In genomic region chr1:1419812-1420653, GRCh38 we compare ENCODE assay signal across 8 cellular contexts. TPM values are rescaled to one million over a fixed set of nuclear protein-coding genes. Genes with fewer than 3 reads are reported as not detected.
DNase-seq lines count a peak whose midpoint lies in the region; ATAC-seq and TF ChIP-seq lines count a peak whose summit lies in the region.

No MANE protein-coding gene starts in this region.

- no TSS peak for BruUV-seq in Calu3 (replicated peaks; lab: Mats Ljungman, UMichigan)

- H3K27ac Mint-ChIP-seq in Calu3 (ENCODE audit: unreplicated experiment) (no peak overlapping the region), activated B cell treated with CpG ODN at 0.5 μM for 24 hours (no peak overlapping the region), progenitor cell of endocrine pancreas (no peak overlapping the region)

- POLR2A ChIA-PET in activated B cell treated with CpG ODN at 0.5 μM for 24 hours (lab: Charles Lee) = no interaction called here

- H3K9me3 Mint-ChIP-seq in Calu3 (ENCODE audit: low read depth, unreplicated experiment) = no peaks in the 10 kb centered on the region
- H3K9me3 Mint-ChIP-seq in activated B cell treated with CpG ODN at 0.5 μM for 24 hours = no peaks in the 10 kb centered on the region
- no peaks in the 10 kb centered on the region for H3K9me3 Mint-ChIP-seq in progenitor cell of endocrine pancreas (ENCODE audit: low read depth)

- H3K4me3 Mint-ChIP-seq in Calu3 (ENCODE audit: low read depth, unreplicated experiment) (peak overlapping the region; percentile 47), activated B cell treated with CpG ODN at 0.5 μM for 24 hours (no peak overlapping the region), progenitor cell of endocrine pancreas (ENCODE audit: low read depth) (peak overlapping the region; percentile 19)

- DNase-seq in Calu3 (no peak), activated B cell treated with CpG ODN at 0.5 μM for 24 hours (no peak), left cardiac atrium (no peak), progenitor cell of endocrine pancreas (ENCODE audit: low spot score, unreplicated experiment) (no peak), NOMO-1 treated with DMSO at 0.1 percent for 48 hours (lab: John Stamatoyannopoulos, UW; ENCODE audit: unreplicated experiment) (no peak), HAP-1 (ENCODE audit: low spot score in 2 of 2) (no peak)
- DNase-seq in stimulated activated CD4-positive, alpha-beta T cell treated with anti-CD3 and anti-CD28 coated beads, Interleukin-2, amount 100 ng/mL, for 24 hours = no peak

- H3K4me3 ChIP-seq in HAP-1 = no peak overlapping the region

- no peaks in the 10 kb centered on the region for H3K36me3 ChIP-seq in HAP-1 (replicated peaks)

- H3K27me3 ChIP-seq in HAP-1 (ENCODE audit: low read depth) = no peaks in the 10 kb centered on the region

- intact Hi-C loops in Calu3 (cut with micrococcal nuclease; ENCODE audit: unreplicated experiment) = no loop called here
- intact Hi-C loops in activated B cell treated with CpG ODN at 0.5 μM for 24 hours (cut with micrococcal nuclease) = no loop called here
- intact Hi-C loops in left cardiac atrium (cut with DNase I) = no loop called here

- ATAC-seq in activated B cell treated with CpG ODN at 0.5 μM for 24 hours (ENCODE audit: low read depth) (peak; percentile 42), left cardiac atrium (peak; percentile 70 to 80), GM19035 (IDR thresholded peaks at IDR 0.05; ENCODE audit: unreplicated experiment) (no peak)

- CTCF ChIA-PET in Calu3 (lab: Charles Lee) (interaction anchor here (0.5 kb wide), 1 partner anchor 249 kb away, joined by 3 read pairs; no protein-coding TSS in a partner anchor), activated B cell treated with CpG ODN at 0.5 μM for 24 hours (lab: Charles Lee) (no interaction called here)

- H3K36me3 Mint-ChIP-seq in Calu3 (ENCODE audit: insufficient read depth, unreplicated experiment) (peaks cover 14% of the 10 kb centered on the region), activated B cell treated with CpG ODN at 0.5 μM for 24 hours (ENCODE audit: low read depth) (no peaks in the 10 kb centered on the region), progenitor cell of endocrine pancreas (ENCODE audit: insufficient read depth) (peaks cover 3% of the 10 kb centered on the region)

- H3K27me3 Mint-ChIP-seq in Calu3 (ENCODE audit: unreplicated experiment) = no peaks in the 10 kb centered on the region
- H3K27me3 Mint-ChIP-seq in activated B cell treated with CpG ODN at 0.5 μM for 24 hours = peaks cover 12% of the 10 kb centered on the region
- peaks cover 15% of the 10 kb centered on the region for H3K27me3 Mint-ChIP-seq in progenitor cell of endocrine pancreas

- no peaks in the 10 kb centered on the region for H3K4me1 ChIP-seq in HAP-1

- TF ChIP-seq CTCF in Calu3 (IDR thresholded peaks at IDR 0.05; ENCODE audit: unreplicated experiment) (no peak), activated B cell treated with CpG ODN at 0.5 μM for 24 hours (IDR thresholded peaks at IDR 0.05) (no peak), progenitor cell of endocrine pancreas (IDR thresholded peaks at IDR 0.05; ENCODE audit: unreplicated experiment) (peak; percentile 24)

- H3K4me1 Mint-ChIP-seq in Calu3 (ENCODE audit: low read depth, unreplicated experiment) (peaks cover 7% of the 10 kb centered on the region), activated B cell treated with CpG ODN at 0.5 μM for 24 hours (peaks cover 1% of the 10 kb centered on the region), progenitor cell of endocrine pancreas (ENCODE audit: low read depth) (peaks cover 19% of the 10 kb centered on the region)

- in situ Hi-C loops in HAP-1 (cut with MboI; ENCODE audit: low sequenced_read_pairs) = no loop called here

- no peaks in the 10 kb centered on the region for H3K9me3 ChIP-seq in HAP-1

RNA-seq across cellular contexts. Expression of gene ANKRD65, which starts 1.0 kb away (rescaled TPM):
- not detected in 2 replicates for total RNA-seq in Calu3 (2022)
- 0.13 TPM in 1 of 2 replicates, not detected in the other for total RNA-seq in activated B cell treated with CpG ODN at 0.5 μM for 24 hours
- 1 to 10 TPM; 2.2 to 3.0 TPM for total RNA-seq in left cardiac atrium
- total RNA-seq in progenitor cell of endocrine pancreas = 15.1 and 18.1 TPM in 2 replicates

RNA-seq across cellular contexts. Expression of gene MRPL20, which starts 12.9 kb away (rescaled TPM):
- 81.2 and 99.1 TPM in 2 replicates for total RNA-seq in Calu3 (2022)
- 134 and 136 TPM in 2 replicates for total RNA-seq in activated B cell treated with CpG ODN at 0.5 μM for 24 hours
- total RNA-seq in left cardiac atrium = 100 to 1,000 TPM; 112 to 134 TPM
- 104 and 109 TPM in 2 replicates for total RNA-seq in progenitor cell of endocrine pancreas

RNA-seq across cellular contexts. Expression of gene VWA1, which starts 15.5 kb away (rescaled TPM):
- total RNA-seq in Calu3 (2022) = 78.7 and 78.9 TPM in 2 replicates
- not detected in 2 replicates for total RNA-seq in activated B cell treated with CpG ODN at 0.5 μM for 24 hours
- total RNA-seq in left cardiac atrium = 10 to 100 TPM; 24.9 to 66.4 TPM
- 29.7 and 36.8 TPM in 2 replicates for total RNA-seq in progenitor cell of endocrine pancreas

RNA-seq across cellular contexts. Expression of gene CCNL2, which starts 20.9 kb away (rescaled TPM):
- total RNA-seq in Calu3 (2022) (166 and 172 TPM in 2 replicates), activated B cell treated with CpG ODN at 0.5 μM for 24 hours (188 and 225 TPM in 2 replicates), left cardiac atrium (10 to 100 TPM; 56.0 to 89.0 TPM), progenitor cell of endocrine pancreas (381 and 386 TPM in 2 replicates)

RNA-seq across cellular contexts. Expression of gene ATAD3C, which starts 29.5 kb away (rescaled TPM):
- total RNA-seq in Calu3 (2022) (0.29 and 0.45 TPM in 2 replicates), activated B cell treated with CpG ODN at 0.5 μM for 24 hours (0.58 and 0.86 TPM in 2 replicates), left cardiac atrium (1 to 10 TPM; 1.7 to 2.4 TPM), progenitor cell of endocrine pancreas (1.6 and 1.9 TPM in 2 replicates)

Comparison
In these comparisons a context has a peak if more than half of its experiments do, and no peak if none do; other contexts are left out.
1. RNA of gene VWA1, which starts 15.5 kb away (total RNA-seq): 78.7 to 78.9 TPM in Calu3, 24.9 to 66.4 TPM in left cardiac atrium and 29.7 to 36.8 TPM in progenitor cell of endocrine pancreas; not detected in activated B cell treated with CpG ODN at 0.5 μM for 24 hours; every median in the first group is over 10 times any median in the second.